In the genomic region with DNA sequence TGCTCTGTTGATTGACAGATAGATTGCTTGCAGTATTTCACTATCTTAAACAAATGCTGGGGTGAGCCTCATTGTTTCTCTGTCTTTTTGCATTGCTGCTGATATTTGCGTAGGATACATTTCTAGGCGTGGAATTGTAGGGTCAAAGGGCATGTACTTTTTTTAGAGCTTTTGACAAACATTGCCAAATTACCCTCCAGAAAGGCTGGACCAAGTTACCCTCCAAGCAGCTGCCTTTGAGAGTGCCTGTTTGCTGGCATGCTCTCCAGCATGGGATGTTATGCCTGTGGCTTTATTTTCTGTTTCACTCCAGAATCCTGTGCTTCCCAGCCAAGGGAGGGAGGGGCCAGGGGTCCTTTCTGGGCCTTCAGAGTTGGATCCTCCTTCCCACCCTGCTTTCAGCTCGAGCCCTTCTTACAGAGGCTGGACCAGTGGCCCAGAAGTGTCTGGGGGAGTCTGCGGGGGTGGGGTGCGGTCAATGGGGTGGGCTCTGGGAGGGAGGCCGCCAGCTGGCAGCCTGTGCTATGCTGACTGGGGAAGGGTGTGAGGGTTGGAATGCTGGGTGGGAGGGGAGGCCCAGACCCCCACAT, we compare ENCODE assay signal across 17 cellular contexts.
DNase-seq lines count a peak whose midpoint lies in the region; ATAC-seq, FAIRE-seq and TF ChIP-seq lines count a peak whose summit lies in the region.
"Had no signal": no experiment of that assay in that cellular context is flagged by ENCODE, and none has a peak within 500 bp of the region (broad histone marks: within the 10 kb centered on the region; RNA-seq: fewer than 3 reads in every experiment).

No MANE protein-coding gene starts in this region.

- TF ChIP-seq EP300 in A549 (IDR thresholded peaks at IDR 0.05) (no peak), ovary (IDR thresholded peaks at IDR 0.05) (no peak)

- H3K9me3 Mint-ChIP-seq in natural killer cell: no peaks in the 10 kb centered on the region
- no peaks in the 10 kb centered on the region for H3K9me3 Mint-ChIP-seq in activated CD4-positive, alpha-beta T cell treated with anti-CD3 and anti-CD28 coated beads, Interleukin-2, amount 10 ng/mL, durations not matched to agents 7 days and 5 days
- H3K9me3 Mint-ChIP-seq: HFFc6, IgD-negative memory B cell had no signal

- POLR2A ChIA-PET in A549 (lab: Yijun Ruan, JAX): no interaction called here
- POLR2A ChIA-PET in activated CD4-positive, alpha-beta T cell treated with anti-CD3 and anti-CD28 coated beads, Interleukin-2, amount 10 ng/mL, durations not matched to agents 7 days and 5 days (lab: Charles Lee): no interaction called here

- intact Hi-C loops in ovary (cut with DNase I) (no loop called here), natural killer cell (cut with micrococcal nuclease) (no loop called here)

- no peaks in the 10 kb centered on the region for H3K27me3 Mint-ChIP-seq in natural killer cell (ENCODE audit: low read depth in 2 of 2)
- H3K27me3 Mint-ChIP-seq in activated CD4-positive, alpha-beta T cell treated with anti-CD3 and anti-CD28 coated beads, Interleukin-2, amount 10 ng/mL, durations not matched to agents 7 days and 5 days: peaks cover 1% of the 10 kb centered on the region

- H3K4me3 Mint-ChIP-seq in natural killer cell: no peak overlapping the region
- no peak overlapping the region for H3K4me3 Mint-ChIP-seq in activated CD4-positive, alpha-beta T cell treated with anti-CD3 and anti-CD28 coated beads, Interleukin-2, amount 10 ng/mL, durations not matched to agents 7 days and 5 days
- H3K4me3 Mint-ChIP-seq: HFFc6 had no signal

- no peak for TF ChIP-seq CTCF in A549 (IDR thresholded peaks at IDR 0.05)
- TF ChIP-seq CTCF in ovary (IDR thresholded peaks at IDR 0.05): no peak
- TF ChIP-seq CTCF in natural killer cell (IDR thresholded peaks at IDR 0.05): no peak

- no peaks in the 10 kb centered on the region for H3K9me3 ChIP-seq in A549
- no peaks in the 10 kb centered on the region for H3K9me3 ChIP-seq in ovary
- H3K9me3 ChIP-seq: SJSA1 had no signal

- peak in 1 of 2 experiments; percentile 9 for DNase-seq in A549 (ENCODE audit: low read depth in 1 of 2, low spot score in 1 of 2)
- DNase-seq in NCI-H146 (lab: John Stamatoyannopoulos, UW): peak; percentile 63
- peak; percentile 45 for DNase-seq in left kidney (ENCODE audit: low read depth, low spot score)
- DNase-seq in ovary: peak; percentile 69 to 87 (median 82)
- DNase-seq in natural killer cell: no peak
- DNase-seq in activated CD4-positive, alpha-beta T cell treated with anti-CD3 and anti-CD28 coated beads, Interleukin-2, amount 10 ng/mL, durations not matched to agents 7 days and 5 days: no peak
- DNase-seq in GM03348 (ENCODE audit: low spot score): no peak
- DNase-seq: C1 segment of cervical spinal cord, GF-D8, HFFc6, NCI-H1105 treated with DMSO at 0.1 percent for 48 hours, NCI-H187 treated with DMSO at 0.1 percent for 48 hours, NCI-H526 treated with DMSO at 0.1 percent for 48 hours, RPMI8226 had no signal

- H3K27ac Mint-ChIP-seq in natural killer cell: no peak overlapping the region
- no peak overlapping the region for H3K27ac Mint-ChIP-seq in activated CD4-positive, alpha-beta T cell treated with anti-CD3 and anti-CD28 coated beads, Interleukin-2, amount 10 ng/mL, durations not matched to agents 7 days and 5 days
- H3K27ac Mint-ChIP-seq: HFFc6, IgD-negative memory B cell had no signal

- H3K36me3 Mint-ChIP-seq in natural killer cell: no peaks in the 10 kb centered on the region
- no peaks in the 10 kb centered on the region for H3K36me3 Mint-ChIP-seq in activated CD4-positive, alpha-beta T cell treated with anti-CD3 and anti-CD28 coated beads, Interleukin-2, amount 10 ng/mL, durations not matched to agents 7 days and 5 days (ENCODE audit: low read depth)
- H3K36me3 Mint-ChIP-seq: IgD-negative memory B cell had no signal

- no peaks in the 10 kb centered on the region for H3K36me3 ChIP-seq in ovary
- H3K36me3 ChIP-seq: SJSA1 had no signal

- H3K4me1 ChIP-seq in A549: peaks cover 23% of the 10 kb centered on the region; the same call in 2 of the 3 replicates
- H3K4me1 ChIP-seq in ovary (ENCODE audit: insufficient read depth): peaks cover 38% of the 10 kb centered on the region
- H3K4me1 ChIP-seq: SJSA1 had no signal

- no peaks in the 10 kb centered on the region for H3K4me1 Mint-ChIP-seq in natural killer cell
- no peaks in the 10 kb centered on the region for H3K4me1 Mint-ChIP-seq in activated CD4-positive, alpha-beta T cell treated with anti-CD3 and anti-CD28 coated beads, Interleukin-2, amount 10 ng/mL, durations not matched to agents 7 days and 5 days
- H3K4me1 Mint-ChIP-seq: IgD-negative memory B cell had no signal

- 0 out of 6 replicates have a peak overlapping the region, but pooled peaks of 1 of the 2 experiments have one; percentile 18 for H3K27ac ChIP-seq in A549
- peak overlapping the region; percentile 42 to 76 for H3K27ac ChIP-seq in ovary
- H3K27ac ChIP-seq: SJSA1 had no signal

- FAIRE-seq in A549 (lab: Jason Lieb, UNC): no peak

- ATAC-seq in A549 (no peak; a peak in 1 of 6 replicates), natural killer cell (no peak), HG02642 (IDR thresholded peaks at IDR 0.05; ENCODE audit: poor library complexity, unreplicated experiment) (no peak)

- 59% methylated on average over 2 of the region's 6 CpGs for WGBS in A549 (ENCODE audit: missing lambda C conversion rate)
- WGBS in ovary, 3 donors: 10 to 14% (median 12%) methylated on average over 6 of the region's 6 CpGs

- TF ChIP-seq POLR2A in A549 (IDR thresholded peaks at IDR 0.05; ENCODE audit: low read length) (no peak), ovary (IDR thresholded peaks at IDR 0.05) (no peak)

- no peaks in the 10 kb centered on the region for H3K27me3 ChIP-seq in ovary
- H3K27me3 ChIP-seq: SJSA1 had no signal

- TF ChIP-seq RAD21 in A549 (conservative IDR thresholded peaks at IDR 0.05 in 1 of 2, IDR thresholded peaks at IDR 0.05 in 1 of 2): no peak

- CTCF ChIA-PET in A549 (lab: Yijun Ruan, JAX): interaction anchor here (2.2 kb wide), 1 partner anchor 87 kb away, joined by 8 read pairs; no protein-coding TSS in a partner anchor
- CTCF ChIA-PET in activated CD4-positive, alpha-beta T cell treated with anti-CD3 and anti-CD28 coated beads, Interleukin-2, amount 10 ng/mL, durations not matched to agents 7 days and 5 days (lab: Charles Lee): interaction anchor here (1.4 kb wide), 1 partner anchor 44 kb away, joined by 3 read pairs; no protein-coding TSS in a partner anchor

- H3K4me2 ChIP-seq in A549: 0 out of 3 replicates have a peak overlapping the region, but pooled peaks have one; percentile 16

- H3K4me3 ChIP-seq in A549 (no peak overlapping the region), ovary (no peak overlapping the region)
- H3K4me3 ChIP-seq: SJSA1 had no signal

TF ChIP-seq in A549, 52 proteins besides CTCF, POLR2A, EP300 and RAD21:
- no peak for TF ChIP-seq HOXB5 (CRISPR knock-in tag; IDR thresholded peaks at IDR 0.05)
- TF ChIP-seq, protein P1, sequence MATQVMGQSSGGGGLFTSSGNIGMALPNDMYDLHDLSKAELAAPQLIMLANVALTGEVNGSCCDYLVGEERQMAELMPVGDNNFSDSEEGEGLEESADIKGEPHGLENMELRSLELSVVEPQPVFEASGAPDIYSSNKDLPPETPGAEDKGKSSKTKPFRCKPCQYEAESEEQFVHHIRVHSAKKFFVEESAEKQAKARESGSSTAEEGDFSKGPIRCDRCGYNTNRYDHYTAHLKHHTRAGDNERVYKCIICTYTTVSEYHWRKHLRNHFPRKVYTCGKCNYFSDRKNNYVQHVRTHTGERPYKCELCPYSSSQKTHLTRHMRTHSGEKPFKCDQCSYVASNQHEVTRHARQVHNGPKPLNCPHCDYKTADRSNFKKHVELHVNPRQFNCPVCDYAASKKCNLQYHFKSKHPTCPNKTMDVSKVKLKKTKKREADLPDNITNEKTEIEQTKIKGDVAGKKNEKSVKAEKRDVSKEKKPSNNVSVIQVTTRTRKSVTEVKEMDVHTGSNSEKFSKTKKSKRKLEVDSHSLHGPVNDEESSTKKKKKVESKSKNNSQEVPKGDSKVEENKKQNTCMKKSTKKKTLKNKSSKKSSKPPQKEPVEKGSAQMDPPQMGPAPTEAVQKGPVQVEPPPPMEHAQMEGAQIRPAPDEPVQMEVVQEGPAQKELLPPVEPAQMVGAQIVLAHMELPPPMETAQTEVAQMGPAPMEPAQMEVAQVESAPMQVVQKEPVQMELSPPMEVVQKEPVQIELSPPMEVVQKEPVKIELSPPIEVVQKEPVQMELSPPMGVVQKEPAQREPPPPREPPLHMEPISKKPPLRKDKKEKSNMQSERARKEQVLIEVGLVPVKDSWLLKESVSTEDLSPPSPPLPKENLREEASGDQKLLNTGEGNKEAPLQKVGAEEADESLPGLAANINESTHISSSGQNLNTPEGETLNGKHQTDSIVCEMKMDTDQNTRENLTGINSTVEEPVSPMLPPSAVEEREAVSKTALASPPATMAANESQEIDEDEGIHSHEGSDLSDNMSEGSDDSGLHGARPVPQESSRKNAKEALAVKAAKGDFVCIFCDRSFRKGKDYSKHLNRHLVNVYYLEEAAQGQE (IDR thresholded peaks at IDR 0.05): no peak
- TF ChIP-seq SREBF2 (IDR thresholded peaks at IDR 0.05): no peak
- TF ChIP-seq ZC3H11A (IDR thresholded peaks at IDR 0.05): no peak
- no peak for TF ChIP-seq JUN (IDR thresholded peaks at IDR 0.05)
- TF ChIP-seq BHLHE40 (IDR thresholded peaks at IDR 0.05; ENCODE audit: low read depth, low read length): no peak
- TF ChIP-seq, protein P2, sequence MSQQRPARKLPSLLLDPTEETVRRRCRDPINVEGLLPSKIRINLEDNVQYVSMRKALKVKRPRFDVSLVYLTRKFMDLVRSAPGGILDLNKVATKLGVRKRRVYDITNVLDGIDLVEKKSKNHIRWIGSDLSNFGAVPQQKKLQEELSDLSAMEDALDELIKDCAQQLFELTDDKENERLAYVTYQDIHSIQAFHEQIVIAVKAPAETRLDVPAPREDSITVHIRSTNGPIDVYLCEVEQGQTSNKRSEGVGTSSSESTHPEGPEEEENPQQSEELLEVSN (IDR thresholded peaks at IDR 0.05; ENCODE audit: borderline replicate concordance, low read depth): no peak
- TF ChIP-seq KDM5A (IDR thresholded peaks at IDR 0.05): no peak
- TF ChIP-seq EHMT2 (IDR thresholded peaks at IDR 0.05; ENCODE audit: low read depth): no peak
- TF ChIP-seq ZNF302 (CRISPR knock-in tag; IDR thresholded peaks at IDR 0.05): no peak
- TF ChIP-seq RNF2 (IDR thresholded peaks at IDR 0.05; ENCODE audit: borderline replicate concordance, low read depth): no peak
TF ChIP-seq in A549: peak in this region for 0.

Comparison
In these comparisons a context has a peak if more than half of its experiments do, and no peak if none do; other contexts are left out.
1. DNase-seq: peak in NCI-H146 (single experiment), left kidney (single experiment) and ovary (5 of 5); none in natural killer cell (single experiment), activated CD4-positive, alpha-beta T cell treated with anti-CD3 and anti-CD28 coated beads, Interleukin-2, amount 10 ng/mL, durations not matched to agents 7 days and 5 days (single experiment) and GM03348 (single experiment).